Comparison of ENCODE assay signal across 28 cellular contexts in genomic region chr19:33390908-33391630, GRCh38. TPM values are rescaled to one million over a fixed set of nuclear protein-coding genes. Genes with fewer than 3 reads are reported as not detected.
DNase-seq lines count a peak whose midpoint lies in the region; ATAC-seq, FAIRE-seq and TF ChIP-seq lines count a peak whose summit lies in the region.
"Had no signal": no experiment of that assay in that cellular context is flagged by ENCODE, and none has a peak within 500 bp of the region (broad histone marks: within the 10 kb centered on the region; RNA-seq: fewer than 3 reads in every experiment).

No MANE protein-coding gene starts in this region.

- no peak overlapping the region for H3K4me3 ChIP-seq in H1 (ENCODE audit: extremely low read depth in 1 of 4, insufficient read depth in 2 of 4, low read depth in 3 of 4, low read length in 4 of 4)
- H3K4me3 ChIP-seq in lower lobe of right lung, result no peak overlapping the region
- H3K4me3 ChIP-seq in skin epidermis, result no peak overlapping the region
- H3K4me3 ChIP-seq in spleen, result no peak overlapping the region
- H3K4me3 ChIP-seq: adrenal gland, MG63, uterus had no signal

- H3K27me3 ChIP-seq in H1 (replicated peaks in 1 of 4; ENCODE audit: control insufficient read depth in 3 of 4, extremely low read depth in 1 of 4, insufficient read depth in 3 of 4, low read length in 3 of 4), result no peaks in the 10 kb centered on the region
- no peaks in the 10 kb centered on the region for H3K27me3 ChIP-seq in lower lobe of right lung (ENCODE audit: low read depth)
- no peaks in the 10 kb centered on the region for H3K27me3 ChIP-seq in spleen (replicated peaks in 1 of 7)
- H3K27me3 ChIP-seq: adrenal gland, MG63, uterus had no signal

- H3K4ac ChIP-seq in H1 (replicated peaks; ENCODE audit: insufficient read length, low read depth, low read length), result no peak overlapping the region

- no peak for TF ChIP-seq RAD21 in H1 (IDR thresholded peaks at IDR 0.05 in 1 of 2, conservative IDR thresholded peaks at IDR 0.05 in 1 of 2; ENCODE audit: low read depth in 2 of 2, low read length in 2 of 2)

- peak; percentile 8 for DNase-seq in activated CD8-positive, alpha-beta memory T cell treated with anti-CD3 and anti-CD28 coated beads, Interleukin-2, amount 50 U/mL, for 4 hours
- no peak for DNase-seq in activated CD8-positive, alpha-beta memory T cell treated with anti-CD3 and anti-CD28 coated beads, Interleukin-2, amount 10 ng/mL, durations not matched to agents 7 days and 5 days
- DNase-seq in H1 (ENCODE audit: low read depth in 1 of 2, low spot score in 2 of 2) (no peak), lower lobe of right lung (no peak), spleen (no peak), G401 (ENCODE audit: low spot score) (no peak)
- DNase-seq: 8988T; activated CD4-positive, alpha-beta T cell treated with anti-CD3 and anti-CD28 coated beads for 4 hours; DND-41; islet precursor cell; MG63; NCI-H1436; NCI-H2171; NCI-H526; T-helper 1 cell had no signal

- no peak overlapping the region for H3K9ac ChIP-seq in H1 (replicated peaks in 1 of 4; ENCODE audit: extremely low read depth in 1 of 4, low read depth in 3 of 4, low read length in 3 of 4)

- no peak overlapping the region for H3K4me3 Mint-ChIP-seq in activated CD8-positive, alpha-beta memory T cell treated with anti-CD3 and anti-CD28 coated beads, Interleukin-2, amount 10 ng/mL, durations not matched to agents 7 days and 5 days
- H3K4me3 Mint-ChIP-seq: activated T-helper 17 cell treated with anti-CD3 and anti-CD28 coated beads, Interleukin-2, amount 50 U/mL, for 72 hours; B cell; dendritic cell treated with granulocyte-macrophage colony-stimulating factor and Interleukin-4, amounts not matched to agents 40 ng/mL and 50 ng/mL, for 4 days; IgD-negative memory B cell; natural killer cell treated with Interleukin-12 subunit alpha and Interleukin-12 subunit beta and Interleukin-15 and Interleukin-18, amount 100 ng/mL, for 72 hours had no signal

- CTCF ChIA-PET in activated CD8-positive, alpha-beta memory T cell treated with anti-CD3 and anti-CD28 coated beads, Interleukin-2, amount 10 ng/mL, durations not matched to agents 7 days and 5 days (lab: Charles Lee), result no interaction called here
- CTCF ChIA-PET in H1 (lab: Charles Lee; ENCODE audit: partially characterized antibody), result interaction anchor here (1.0 to 24.5 kb wide), 5 partner anchors 8 to 150 kb away, joined by 3 to 426 read pairs (median 6); no protein-coding TSS in a partner anchor

- H3K9me3 Mint-ChIP-seq in activated CD8-positive, alpha-beta memory T cell treated with anti-CD3 and anti-CD28 coated beads, Interleukin-2, amount 10 ng/mL, durations not matched to agents 7 days and 5 days (ENCODE audit: low read depth), result no peaks in the 10 kb centered on the region
- H3K9me3 Mint-ChIP-seq: activated T-helper 17 cell treated with anti-CD3 and anti-CD28 coated beads, Interleukin-2, amount 50 U/mL, for 72 hours; dendritic cell treated with granulocyte-macrophage colony-stimulating factor and Interleukin-4, amounts not matched to agents 40 ng/mL and 50 ng/mL, for 4 days; IgD-negative memory B cell; natural killer cell treated with Interleukin-12 subunit alpha and Interleukin-12 subunit beta and Interleukin-15 and Interleukin-18, amount 100 ng/mL, for 72 hours had no signal

- H3K9me3 ChIP-seq in H1 (ENCODE audit: insufficient read depth in 2 of 2, low read depth in 1 of 2, low read length in 1 of 2) (no peaks in the 10 kb centered on the region), lower lobe of right lung (no peaks in the 10 kb centered on the region), spleen (no peaks in the 10 kb centered on the region)
- H3K9me3 ChIP-seq: adrenal gland, MG63, uterus had no signal

- no peak overlapping the region for H3K14ac ChIP-seq in H1 (ENCODE audit: insufficient read length)

- H3K18ac ChIP-seq in H1 (ENCODE audit: extremely low read depth, low read length), result no peak overlapping the region

- no peak overlapping the region for H4K91ac ChIP-seq in H1 (replicated peaks; ENCODE audit: insufficient read length, low read length)

- no peaks in the 10 kb centered on the region for H3K27me3 Mint-ChIP-seq in activated CD8-positive, alpha-beta memory T cell treated with anti-CD3 and anti-CD28 coated beads, Interleukin-2, amount 10 ng/mL, durations not matched to agents 7 days and 5 days
- H3K27me3 Mint-ChIP-seq: activated T-helper 17 cell treated with anti-CD3 and anti-CD28 coated beads, Interleukin-2, amount 50 U/mL, for 72 hours; B cell; dendritic cell treated with granulocyte-macrophage colony-stimulating factor and Interleukin-4, amounts not matched to agents 40 ng/mL and 50 ng/mL, for 4 days; IgD-negative memory B cell; natural killer cell treated with Interleukin-12 subunit alpha and Interleukin-12 subunit beta and Interleukin-15 and Interleukin-18, amount 100 ng/mL, for 72 hours; progenitor cell of endocrine pancreas had no signal

- H4K8ac ChIP-seq in H1 (ENCODE audit: extremely low read depth, insufficient read depth, low read length), result peak overlapping the region; percentile 43; the same call in 1 of the 2 replicates

- H3K79me2 ChIP-seq in H1 (ENCODE audit: control insufficient read depth in 1 of 2, insufficient read depth in 2 of 2, low read length in 2 of 2), result peaks cover 0 to 3% of the 10 kb centered on the region in 2 experiments; a peak in 1 of 4 replicates

- POLR2A ChIA-PET in H1 (lab: Charles Lee; ENCODE audit: partially characterized antibody), result interaction anchor here (0.8 to 10.4 kb wide), 2 partner anchors 10 to 18 kb away, joined by 3 to 87 read pairs; partner anchors contain the start of gene CEBPG

- H2AK5ac ChIP-seq in H1 (ENCODE audit: low read depth, low read length), result no peak overlapping the region

- no peak overlapping the region for H3K4me2 ChIP-seq in H1 (ENCODE audit: insufficient read depth in 1 of 2, low read depth in 2 of 2, low read length in 2 of 2)

- H3K36me3 ChIP-seq in H1 (ENCODE audit: control insufficient read depth in 2 of 4, insufficient read depth in 4 of 4, low read length in 3 of 4), result peaks cover 0 to 3% (median 0%) of the 10 kb centered on the region in 4 experiments; a peak in 1 of 8 replicates
- peaks cover 19% of the 10 kb centered on the region for H3K36me3 ChIP-seq in lower lobe of right lung
- peaks cover 0 to 52% (median 11%) of the 10 kb centered on the region in 6 donors for H3K36me3 ChIP-seq in spleen
- H3K36me3 ChIP-seq: uterus had no signal

- H3K27ac ChIP-seq in H1 (ENCODE audit: low read depth, low read length) (no peak overlapping the region), lower lobe of right lung (peak overlapping the region; percentile 46), skin epidermis (peak overlapping the region in 13 of 21 experiments; percentile 0 to 78 (median 36)), spleen (peak overlapping the region in 1 of 8 donors; percentile 10)

- H3K4me1 ChIP-seq in H1 (replicated peaks in 1 of 4; ENCODE audit: control insufficient read depth in 3 of 4, insufficient read depth in 4 of 4, low read length in 3 of 4), result peaks cover 0 to 3% (median 1%) of the 10 kb centered on the region in 4 experiments; a peak in 3 of 7 replicates
- H3K4me1 ChIP-seq in lower lobe of right lung, result peaks cover 76% of the 10 kb centered on the region
- H3K4me1 ChIP-seq in spleen, result peaks cover 13 to 82% (median 38%) of the 10 kb centered on the region in 6 donors

- intact Hi-C loops in lower lobe of right lung (cut with DNase I), result no loop called here
- intact Hi-C loops in spleen (cut with DNase I; ENCODE audit: low total_unique reads), result no loop called here

- no peak overlapping the region for H2BK15ac ChIP-seq in H1 (ENCODE audit: low read length)

- no peak for TF ChIP-seq POLR2A in H1 (IDR thresholded peaks at IDR 0.05; ENCODE audit: control extremely low read depth in 1 of 2, low read depth in 2 of 2, low read length in 2 of 2)
- TF ChIP-seq POLR2A in spleen (IDR thresholded peaks at IDR 0.05), result no peak

- H3K23ac ChIP-seq in H1 (ENCODE audit: insufficient read length), result no peak overlapping the region

- H2BK12ac ChIP-seq in H1 (ENCODE audit: low read depth, low read length), result no peak overlapping the region

- H3K79me1 ChIP-seq in H1 (ENCODE audit: low read depth, low read length), result peaks cover 7% of the 10 kb centered on the region; the same call in 1 of the 2 replicates

- no peak overlapping the region for H3K56ac ChIP-seq in H1 (replicated peaks; ENCODE audit: insufficient read length, low read depth, low read length)

- H2BK20ac ChIP-seq in H1 (ENCODE audit: low read length), result no peak overlapping the region

- whole genome bisulfite sequencing in H1 (ENCODE audit: extremely low coverage in 1 of 2, insufficient coverage in 1 of 2, insufficient read length in 1 of 2, insufficient replicate concordance in 2 of 2, low coverage in 1 of 2, low lambda C conversion rate in 2 of 2, missing lambda C conversion rate in 1 of 2), 2 experiments, result 91% methylated on average over 23 of the region's 24 CpGs; no CpG with 5 or more reads in 1 of the 2 experiments
- WGBS in spleen, 5 donors, result 86 to 94% (median 92%) methylated on average over 12 to 24 of the region's 24 CpGs

- no peak for ATAC-seq in activated CD8-positive, alpha-beta memory T cell treated with anti-CD3 and anti-CD28 coated beads, Interleukin-2, amount 10 ng/mL, durations not matched to agents 7 days and 5 days
- ATAC-seq in lower lobe of right lung (no peak), HG03139 (IDR thresholded peaks at IDR 0.05; ENCODE audit: unreplicated experiment) (no peak)
- ATAC-seq: activated T-helper 17 cell treated with anti-CD3 and anti-CD28 coated beads, Interleukin-2, amount 50 U/mL, for 72 hours; HCT116; natural killer cell treated with Interleukin-12 subunit alpha and Interleukin-12 subunit beta and Interleukin-15 and Interleukin-18, amount 100 ng/mL, for 72 hours had no signal

- no peak for TF ChIP-seq EP300 in H1 (IDR thresholded peaks at IDR 0.05; ENCODE audit: borderline replicate concordance in 1 of 2, low read depth in 2 of 2, low read length in 2 of 2)

- no peaks in the 10 kb centered on the region for H3K36me3 Mint-ChIP-seq in activated CD8-positive, alpha-beta memory T cell treated with anti-CD3 and anti-CD28 coated beads, Interleukin-2, amount 10 ng/mL, durations not matched to agents 7 days and 5 days
- H3K36me3 Mint-ChIP-seq: IgD-negative memory B cell; natural killer cell treated with Interleukin-12 subunit alpha and Interleukin-12 subunit beta and Interleukin-15 and Interleukin-18, amount 100 ng/mL, for 72 hours had no signal

- no peak for FAIRE-seq in H1 (lab: Jason Lieb, UNC)
- FAIRE-seq: bronchial epithelial cell, endothelial cell of umbilical vein had no signal

- no peak overlapping the region for H2BK120ac ChIP-seq in H1 (replicated peaks; ENCODE audit: low read depth, low read length)

- no peaks in the 10 kb centered on the region for H3K4me1 Mint-ChIP-seq in activated CD8-positive, alpha-beta memory T cell treated with anti-CD3 and anti-CD28 coated beads, Interleukin-2, amount 10 ng/mL, durations not matched to agents 7 days and 5 days
- H3K4me1 Mint-ChIP-seq: activated T-helper 17 cell treated with anti-CD3 and anti-CD28 coated beads, Interleukin-2, amount 50 U/mL, for 72 hours; B cell; IgD-negative memory B cell had no signal

- no peak overlapping the region for H2AFZ ChIP-seq in H1 (ENCODE audit: low read length)

- no peak overlapping the region for H3K27ac Mint-ChIP-seq in activated CD8-positive, alpha-beta memory T cell treated with anti-CD3 and anti-CD28 coated beads, Interleukin-2, amount 10 ng/mL, durations not matched to agents 7 days and 5 days
- H3K27ac Mint-ChIP-seq: activated T-helper 17 cell treated with anti-CD3 and anti-CD28 coated beads, Interleukin-2, amount 50 U/mL, for 72 hours; B cell; dendritic cell treated with granulocyte-macrophage colony-stimulating factor and Interleukin-4, amounts not matched to agents 40 ng/mL and 50 ng/mL, for 4 days; IgD-negative memory B cell; natural killer cell treated with Interleukin-12 subunit alpha and Interleukin-12 subunit beta and Interleukin-15 and Interleukin-18, amount 100 ng/mL, for 72 hours; progenitor cell of endocrine pancreas had no signal

- H3K23me2 ChIP-seq in H1 (ENCODE audit: low read depth, low read length), result no peaks in the 10 kb centered on the region

- H4K5ac ChIP-seq in H1 (ENCODE audit: insufficient read length, low read depth, low read length), result no peak overlapping the region

- in situ Hi-C loops in G401 (cut with HindIII; ENCODE audit: low sequenced_read_pairs), result no loop called here

- TF ChIP-seq CTCF in H1 (IDR thresholded peaks at IDR 0.05; ENCODE audit: control extremely low read depth in 1 of 3, insufficient read depth in 1 of 3, low read depth in 1 of 3, low read length in 3 of 3) (no peak), lower lobe of right lung (IDR thresholded peaks at IDR 0.05) (no peak), spleen (IDR thresholded peaks at IDR 0.05 in 8 of 11, conservative IDR thresholded peaks at IDR 0.05 in 3 of 11) (no peak)

- H4K20me1 ChIP-seq in H1 (replicated peaks in 1 of 2; ENCODE audit: control insufficient read depth in 1 of 2, insufficient read depth in 2 of 2, low read length in 2 of 2), result peaks cover 4 to 18% of the 10 kb centered on the region in 2 experiments

- H2BK5ac ChIP-seq in H1 (ENCODE audit: low read depth, low read length), result no peak overlapping the region

RNA-seq across cellular contexts. Expression of gene CEBPG, which starts 17.6 kb away (rescaled TPM):
- total RNA-seq in activated CD8-positive, alpha-beta memory T cell treated with anti-CD3 and anti-CD28 coated beads, Interleukin-2, amount 10 ng/mL, durations not matched to agents 7 days and 5 days, result 10 to 100 TPM; 22.2 to 27.1 TPM
- total RNA-seq in H1 (2021; fragmentation: NEBNext Ultra II Directional; extraction: Animal tissue kit (Norgen Biotek cat#: 25700)), result 32.7 and 35.4 TPM in 2 replicates
- polyA plus RNA-seq in H1 (2011; rRNA removed), result 10.9 and 12.3 TPM in 2 replicates
- polyA plus RNA-seq in H1 (2011; cell fraction: cytosol; rRNA removed), result 20.1 TPM
- 12.8 TPM for polyA plus RNA-seq in H1 (2011; cell fraction: nucleus; rRNA removed)
- 18.6 to 27.0 TPM (median 20.1 TPM) in 4 replicates for polyA plus RNA-seq in H1 (2012, experiment 1 of 2)
- polyA plus RNA-seq in H1 (2012, experiment 2 of 2), result 2.7 TPM
- 16.3 TPM for polyA plus RNA-seq in H1 (2013, experiment 1 of 2)
- polyA plus RNA-seq in H1 (2013, experiment 2 of 2), result 16.9 TPM
- 23.8 and 26.8 TPM in 2 replicates for polyA minus RNA-seq in H1 (2011; rRNA and poly(A)+ RNA removed)
- 13.9 TPM for polyA minus RNA-seq in H1 (2011; cell fraction: cytosol; rRNA and poly(A)+ RNA removed)
- polyA minus RNA-seq in H1 (2011; cell fraction: nucleus; rRNA and poly(A)+ RNA removed), result 33.7 TPM
- total RNA-seq in lower lobe of right lung, result 29.6 TPM
- total RNA-seq in spleen, result 10 to 100 TPM; 14.2 to 21.1 (median 16.5) TPM
- polyA plus RNA-seq in spleen, result 10 to 100 TPM in 1 of 3 donors, 1 to 10 TPM in 2; 9.3 to 15.6 (median 9.9) TPM
- 8.2 and 22.1 TPM in 2 replicates for total RNA-seq in G401 (2014; rRNA removed; shearing (Covaris generic))
